In the genomic region with DNA sequence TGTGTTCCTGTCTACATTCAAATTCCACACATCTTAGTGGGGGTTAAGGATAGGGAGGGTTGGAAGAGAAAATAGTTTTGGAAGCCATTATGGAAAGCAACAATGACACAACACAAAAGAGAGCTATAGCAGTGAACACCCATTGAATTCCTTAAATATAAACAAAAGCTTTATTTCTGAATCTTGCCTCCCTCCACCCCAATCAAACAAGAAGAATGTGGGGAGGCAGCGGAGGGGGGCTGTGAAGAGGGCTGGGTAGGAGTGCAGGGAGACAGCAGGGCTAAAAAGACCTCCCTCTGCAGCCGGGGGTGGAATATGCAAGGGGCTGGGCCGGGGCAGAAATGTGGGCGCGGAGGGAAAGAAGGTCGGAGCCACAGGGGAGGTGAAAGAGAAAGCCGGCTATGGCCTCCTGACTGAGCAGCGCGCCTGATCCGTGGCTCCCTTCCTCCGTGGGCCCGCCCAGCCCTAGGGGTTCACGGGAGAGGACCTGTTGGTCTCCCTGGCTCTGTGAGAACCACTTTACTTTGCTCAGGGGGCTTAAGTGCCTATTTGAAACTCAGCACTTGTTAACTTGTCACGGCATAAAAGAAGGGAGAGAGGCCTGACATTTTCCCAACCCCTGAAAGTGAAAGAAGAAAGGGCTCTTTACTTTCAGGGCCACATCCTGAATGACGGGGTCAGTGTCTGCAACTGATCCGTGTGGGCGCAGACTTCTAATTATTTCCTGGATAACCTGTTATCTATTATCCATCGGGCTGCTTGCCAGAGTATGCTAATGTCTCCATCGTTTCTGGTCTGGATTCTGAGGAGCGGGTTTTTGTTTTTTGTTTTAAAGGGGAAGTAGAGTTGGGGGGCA, we compare ENCODE assay signal across 8 cellular contexts.
A peak's percentile ranks its signal among the peaks of the same experiment; 100 is the strongest.
DNase-seq lines count a peak whose midpoint lies in the region; TF ChIP-seq lines count a peak whose summit lies in the region.

No MANE protein-coding gene starts in this region.

- peak overlapping the region; percentile 76 for H3K27ac ChIP-seq in vagina

- H3K27me3 Mint-ChIP-seq in nephron (ENCODE audit: low read depth): no peaks in the 10 kb centered on the region

- no peaks in the 10 kb centered on the region for H3K27me3 ChIP-seq in vagina

- H3K4me1 ChIP-seq in vagina: peaks cover 26% of the 10 kb centered on the region

- H3K4me3 ChIP-seq in fibroblast of villous mesenchyme (ENCODE audit: low read depth, low read length): no peak overlapping the region
- peak overlapping the region; percentile 38 to 44 for H3K4me3 ChIP-seq in vagina

- peak; percentile 96 for DNase-seq in NCI-H2227 treated with DMSO at 0.1 percent for 48 hours (lab: John Stamatoyannopoulos, UW)
- peak; percentile 33 for DNase-seq in activated effector memory CD4-positive, alpha-beta T cell treated with Interleukin-2 at 50 U/mL for 16 hours
- DNase-seq in fibroblast of villous mesenchyme (ENCODE audit: low read depth): peak; percentile 53
- DNase-seq in vagina (ENCODE audit: extremely low spot score in 2 of 2): no peak
- no peak for DNase-seq in KG1 (lab: John Stamatoyannopoulos, UW)
- no peak for DNase-seq in HEK293T (ENCODE audit: extremely low spot score)

- POLR2A ChIA-PET in HEK293T (lab: Yijun Ruan, JAX): no interaction called here

- CTCF ChIA-PET in HEK293T (lab: Yijun Ruan, JAX): interaction anchor here (0.6 kb wide), 1 partner anchor 1899 kb away, joined by 3 read pairs; no protein-coding TSS in a partner anchor

- TF ChIP-seq POLR2A in GM15510 (IDR thresholded peaks at IDR 0.05; ENCODE audit: borderline replicate concordance, extremely low read depth, insufficient read length): peak; percentile 34
- no peak for TF ChIP-seq POLR2A in vagina (IDR thresholded peaks at IDR 0.05)

- peak overlapping the region; percentile 63 to 66 (median 64) for H3K4me3 Mint-ChIP-seq in nephron

- H3K36me3 ChIP-seq in vagina: no peaks in the 10 kb centered on the region

- peak overlapping the region; percentile 94 to 98 (median 95) for H3K27ac Mint-ChIP-seq in nephron

- no peaks in the 10 kb centered on the region for H3K9me3 Mint-ChIP-seq in nephron

- intact Hi-C loops in vagina (cut with DNase I): no loop called here

- peaks cover 31% of the 10 kb centered on the region for H3K4me1 Mint-ChIP-seq in nephron

- no peaks in the 10 kb centered on the region for H3K9me3 ChIP-seq in vagina

- TF ChIP-seq CTCF in fibroblast of villous mesenchyme (IDR thresholded peaks at IDR 0.05; ENCODE audit: insufficient read depth, low read depth, low read length): no peak
- no peak for TF ChIP-seq CTCF in nephron (IDR thresholded peaks at IDR 0.05; ENCODE audit: unreplicated experiment in 3 of 3)
- TF ChIP-seq CTCF in vagina (IDR thresholded peaks at IDR 0.05): no peak

- no peaks in the 10 kb centered on the region for H3K36me3 Mint-ChIP-seq in nephron (ENCODE audit: low read depth)

TF ChIP-seq in HEK293T, 16 proteins besides CTCF, POLR2A, EP300 and RAD21:
- no peak for TF ChIP-seq FOXM1 (IDR thresholded peaks at IDR 0.05; ENCODE audit: borderline replicate concordance)
- TF ChIP-seq NFRKB (IDR thresholded peaks at IDR 0.05): no peak

Comparison
In these comparisons a context has a peak if more than half of its experiments do, and no peak if none do; other contexts are left out.
1. DNase-seq: peak in NCI-H2227 treated with DMSO at 0.1 percent for 48 hours (single experiment), activated effector memory CD4-positive, alpha-beta T cell treated with Interleukin-2 at 50 U/mL for 16 hours (single experiment) and fibroblast of villous mesenchyme (single experiment); none in vagina (0 of 2), KG1 (single experiment) and HEK293T (single experiment).